In genomic region chr19:2729943-2730818, GRCh38 we compare ENCODE assay signal across 19 cellular contexts.
"Had no signal": no experiment of that assay in that cellular context is flagged by ENCODE, and none has a peak within 500 bp of the region (broad histone marks: within the 10 kb centered on the region; RNA-seq: fewer than 3 reads in every experiment).

No MANE protein-coding gene starts in this region.

- H3K27me3 ChIP-seq: ovary, right atrium auricular region had no signal

- DNase-seq: cortex of kidney; dorsolateral prefrontal cortex; effector CD8-positive, alpha-beta T cell; hippocampal formation; left colon; left ventricle myocardium superior; mesenchymal stem cell; midbrain; nephron progenitor cell; ovary; stimulated activated CD4-positive, alpha-beta T cell treated with anti-CD3 and anti-CD28 coated beads, Interleukin-4, amount 100 ng/mL, for 1 hour; stimulated activated CD8-positive, alpha-beta memory T cell treated with anti-CD3 and anti-CD28 coated beads, Interleukin-4, amount 100 ng/mL, for 48 hours; stimulated activated naive CD8-positive, alpha-beta T cell treated with anti-CD3 and anti-CD28 coated beads, Interleukin-15, Interleukin-2, amounts not matched to agents 100 U/mL and 50 U/mL, for 24 hours had no signal

- H3K9me3 Mint-ChIP-seq: nephron progenitor cell; stimulated activated effector memory CD8-positive, alpha-beta T cell treated with anti-CD3 and anti-CD28 coated beads, Interleukin-12 subunit alpha, Interleukin-12 subunit beta, amount 100 ng/mL, for 72 hours had no signal

- H3K9me3 ChIP-seq: heart left ventricle, neutrophil, ovary, right atrium auricular region, tibial nerve had no signal

- H3K27ac ChIP-seq: heart left ventricle, neutrophil, ovary, right atrium auricular region, tibial nerve had no signal

- H3K27ac Mint-ChIP-seq: nephron progenitor cell; stimulated activated effector memory CD8-positive, alpha-beta T cell treated with anti-CD3 and anti-CD28 coated beads, Interleukin-12 subunit alpha, Interleukin-12 subunit beta, amount 100 ng/mL, for 72 hours had no signal

- H3K36me3 ChIP-seq: ovary had no signal

- ATAC-seq: heart left ventricle; left colon; left ventricle myocardium superior; stimulated activated effector memory CD8-positive, alpha-beta T cell treated with anti-CD3 and anti-CD28 coated beads, Interleukin-12 subunit alpha, Interleukin-12 subunit beta, amount 100 ng/mL, for 72 hours; stimulated activated naive CD8-positive, alpha-beta T cell treated with anti-CD3 and anti-CD28 coated beads, Interleukin-15, Interleukin-2, amounts not matched to agents 100 U/mL and 50 U/mL, for 24 hours had no signal

- H3K4me3 Mint-ChIP-seq: nephron progenitor cell; stimulated activated effector memory CD8-positive, alpha-beta T cell treated with anti-CD3 and anti-CD28 coated beads, Interleukin-12 subunit alpha, Interleukin-12 subunit beta, amount 100 ng/mL, for 72 hours had no signal

- H3K4me1 ChIP-seq: right atrium auricular region, tibial nerve had no signal

- H3K4me3 ChIP-seq: dorsolateral prefrontal cortex, heart left ventricle, lung, ovary, right atrium auricular region, tibial nerve had no signal
